ENCODE assay signal across 1 cellular context in genomic region chr3:12424635-12425319, GRCh38.
TF ChIP-seq lines count a peak whose summit lies in the region.

No MANE protein-coding gene starts in this region.

TF ChIP-seq in H1, 55 proteins besides CTCF, POLR2A, EP300 and RAD21 (continued from another document):
- TF ChIP-seq PHF8 (conservative IDR thresholded peaks at IDR 0.05; ENCODE audit: low read depth, low read length) (no peak), CEBPB (IDR thresholded peaks at IDR 0.05; ENCODE audit: low read depth, low read length) (no peak), KDM1A (IDR thresholded peaks at IDR 0.05; ENCODE audit: borderline replicate concordance, low read length) (no peak), ATF2 (IDR thresholded peaks at IDR 0.05; ENCODE audit: low read length) (no peak)
